In genomic region chr12:53948650-53949593, GRCh38 we compare ENCODE assay signal across 1 cellular context.
TF ChIP-seq lines count a peak whose summit lies in the region.

No MANE protein-coding gene starts in this region.

TF ChIP-seq in HepG2, 621 proteins besides CTCF, POLR2A, EP300 and RAD21:
- TF ChIP-seq STAG1 (CRISPR knock-in tag; IDR thresholded peaks at IDR 0.05), result peak; percentile 25
- no peak for TF ChIP-seq ZNF343 (CRISPR knock-in tag; IDR thresholded peaks at IDR 0.05)
TF ChIP-seq in HepG2: peak in this region for 1.
